In the genomic region with DNA sequence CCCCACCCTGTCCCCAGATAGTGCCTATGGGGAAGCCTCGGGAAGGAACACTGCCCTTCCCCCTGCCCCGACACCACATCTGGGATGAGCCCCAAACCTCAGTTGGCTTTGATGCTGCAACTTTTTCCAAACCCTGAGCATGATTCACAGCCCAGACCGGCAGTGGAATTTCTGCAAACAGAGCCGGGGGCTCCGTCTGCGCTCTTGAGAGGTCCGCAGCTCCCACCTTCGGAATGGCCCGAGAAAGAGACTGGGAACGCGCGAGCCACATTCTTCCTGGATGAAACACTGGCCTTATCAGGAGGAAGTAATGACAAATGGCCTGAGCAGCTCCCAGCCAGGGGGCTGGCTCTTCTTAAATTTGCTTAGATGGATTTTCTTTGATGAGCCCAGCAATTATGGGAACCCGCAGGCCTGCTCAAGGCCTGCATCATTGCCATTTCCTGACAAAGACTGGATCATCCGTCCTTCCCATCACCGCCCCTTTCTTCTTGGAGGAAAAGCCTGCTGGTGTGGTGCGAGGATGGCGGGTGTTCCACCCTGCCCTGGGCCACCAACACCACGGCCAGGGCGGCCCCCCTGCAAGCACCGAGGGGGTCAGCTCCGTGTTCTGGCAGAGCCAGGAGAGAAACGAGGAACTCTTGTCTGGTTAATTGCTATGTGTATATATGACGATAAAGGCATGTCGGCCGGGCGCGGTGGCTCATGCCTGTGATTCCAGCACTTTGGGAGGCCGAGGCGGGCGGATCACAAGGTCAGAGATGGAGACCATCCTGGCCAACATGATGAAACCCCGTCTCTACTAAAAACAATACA, we compare ENCODE assay signal across 7 cellular contexts. TPM values are rescaled to one million over a fixed set of nuclear protein-coding genes. Genes with fewer than 3 reads are reported as not detected.
A peak's percentile ranks its signal among the peaks of the same experiment; 100 is the strongest.
DNase-seq lines count a peak whose midpoint lies in the region; ATAC-seq and TF ChIP-seq lines count a peak whose summit lies in the region.

No MANE protein-coding gene starts in this region.

- H3K27me3 ChIP-seq in brain microvascular endothelial cell (replicated peaks) = no peaks in the 10 kb centered on the region
- peaks cover 0 to 26% of the 10 kb centered on the region in 2 donors for H3K27me3 ChIP-seq in left lung

- in situ Hi-C loops in brain microvascular endothelial cell (cut with HindIII; ENCODE audit: low pct_ligation_motif_present, low sequenced_read_pairs) = no loop called here

- intact Hi-C loops in left lung (cut with DNase I) = no loop called here

- no peaks in the 10 kb centered on the region for H3K9me3 ChIP-seq in left lung
- H3K9me3 ChIP-seq in T-helper 17 cell (ENCODE audit: control insufficient read depth, low read length, poor library complexity, severe bottlenecking) = no peaks in the 10 kb centered on the region

- no peaks in the 10 kb centered on the region for H3K36me3 Mint-ChIP-seq in T-helper 17 cell (ENCODE audit: low read depth)

- no peaks in the 10 kb centered on the region for H3K4me1 Mint-ChIP-seq in T-helper 17 cell

- TF ChIP-seq CTCF in brain microvascular endothelial cell (IDR thresholded peaks at IDR 0.05; ENCODE audit: low read depth, low read length, missing control alignments) (peak; percentile 2), left lung (IDR thresholded peaks at IDR 0.05) (no peak)

- H3K36me3 ChIP-seq in brain microvascular endothelial cell (replicated peaks) (no peaks in the 10 kb centered on the region), left lung (no peaks in the 10 kb centered on the region)

- H3K4me1 ChIP-seq in left lung = peaks cover 0 to 2% of the 10 kb centered on the region in 2 donors

- H3K4me3 ChIP-seq in brain microvascular endothelial cell (ENCODE audit: low read depth, low read length) (no peak overlapping the region), left lung (no peak overlapping the region)

- H3K27ac ChIP-seq in brain microvascular endothelial cell (peak overlapping the region; percentile 92), left lung (peak overlapping the region in 1 of 2 donors; percentile 59)

- DNase-seq in HT1080 (ENCODE audit: low read depth) (peak; percentile 100), brain microvascular endothelial cell (peak; percentile 100), left lung (peak; percentile 78 to 82), ureter (ENCODE audit: low spot score) (peak; percentile 64), T-helper 17 cell (no peak), NCI-H1048 (lab: John Stamatoyannopoulos, UW) (no peak), NCI-H2081 treated with DMSO at 0.1 percent for 48 hours (lab: John Stamatoyannopoulos, UW) (no peak)

- peaks cover 12% of the 10 kb centered on the region for H3K27me3 Mint-ChIP-seq in T-helper 17 cell

- H3K4me3 Mint-ChIP-seq in T-helper 17 cell = no peak overlapping the region

- H3K27ac Mint-ChIP-seq in T-helper 17 cell = no peak overlapping the region

- peak; percentile 84 for ATAC-seq in left lung
- no peak for ATAC-seq in T-helper 17 cell

RNA-seq across cellular contexts. Expression of a gene that starts 38.8 kb away (rescaled TPM):
- total RNA-seq in HT1080 (2014; rRNA removed; shearing (Covaris generic)) = 5.4 and 6.5 TPM in 2 replicates
- polyA plus RNA-seq in HT1080 (2015; cell fraction: cytosol; rRNA removed) = 6.7 and 9.0 TPM in 2 replicates
- 70.0 and 77.9 TPM in 2 replicates for polyA plus RNA-seq in HT1080 (2015; cell fraction: nucleus; rRNA removed)
- 100 to 1,000 TPM; 205 to 357 TPM for total RNA-seq in left lung
- 64.7 TPM for total RNA-seq in ureter
- 1 to 10 TPM; 3.3 to 4.2 TPM for total RNA-seq in T-helper 17 cell

Comparison
In these comparisons a context has a peak if more than half of its experiments do, and no peak if none do; other contexts are left out.
1. DNase-seq: peak in HT1080 (single experiment), brain microvascular endothelial cell (single experiment), left lung (2 of 2) and ureter (single experiment); none in T-helper 17 cell (0 of 3), NCI-H1048 (single experiment) and NCI-H2081 treated with DMSO at 0.1 percent for 48 hours (single experiment).